Comparison of ENCODE assay signal across 14 cellular contexts in the genomic region with DNA sequence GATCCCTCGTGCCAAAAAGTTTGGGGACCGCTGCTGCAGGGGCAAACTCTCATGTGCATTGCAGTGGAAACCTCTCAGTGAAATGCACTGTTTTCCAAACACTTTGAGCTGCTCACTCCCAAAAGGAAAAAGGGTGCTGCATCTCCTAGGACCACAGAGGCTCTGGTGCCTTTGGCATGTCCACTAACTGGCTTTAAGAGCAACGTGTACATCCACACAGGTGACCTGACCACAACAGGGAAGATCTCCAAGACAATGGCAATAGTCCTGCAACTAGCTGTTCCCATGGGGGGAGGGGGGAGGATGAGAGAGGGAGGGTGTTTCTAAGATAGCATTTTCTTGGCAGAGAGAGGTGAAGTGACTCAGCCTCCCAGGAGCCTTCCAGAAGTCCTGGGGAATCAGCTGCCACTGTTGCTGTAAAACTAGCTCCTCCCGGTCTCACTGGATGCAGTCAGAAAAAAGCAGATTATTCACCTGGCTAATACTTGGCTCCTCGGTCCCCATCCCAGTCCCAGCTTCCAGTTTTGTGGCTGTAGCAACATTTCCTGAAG.
DNase-seq lines count a peak whose midpoint lies in the region; ATAC-seq, FAIRE-seq and TF ChIP-seq lines count a peak whose summit lies in the region.
"Had no signal": no experiment of that assay in that cellular context is flagged by ENCODE, and none has a peak within 500 bp of the region (broad histone marks: within the 10 kb centered on the region; RNA-seq: fewer than 3 reads in every experiment).

No MANE protein-coding gene starts in this region.

- no peaks in the 10 kb centered on the region for H3K36me3 Mint-ChIP-seq in osteocyte (ENCODE audit: unreplicated experiment)

- H3K27ac Mint-ChIP-seq in osteocyte (ENCODE audit: unreplicated experiment): no peak overlapping the region
- H3K27ac Mint-ChIP-seq: CD4-positive, alpha-beta T cell; immature natural killer cell; T-helper 1 cell treated with Interleukin-12 subunit alpha and Interleukin-12 subunit beta and Interleukin-4 antibody, amounts not matched to agents 30 μg/mL and 1 μg/mL, for 36 hours had no signal

- no peak for TF ChIP-seq POLR2A in IMR-90 (IDR thresholded peaks at IDR 0.05; ENCODE audit: low read depth, low read length)

- H3K18ac ChIP-seq in IMR-90 (ENCODE audit: low read depth, low read length) (no peak overlapping the region), mesendoderm (ENCODE audit: low read length) (peak overlapping the region; percentile 5)

- peaks cover 2% of the 10 kb centered on the region for H3K4me1 Mint-ChIP-seq in osteocyte (ENCODE audit: unreplicated experiment)
- H3K4me1 Mint-ChIP-seq: immature natural killer cell had no signal

- peaks cover 50% of the 10 kb centered on the region for H3K27me3 Mint-ChIP-seq in osteocyte (ENCODE audit: unreplicated experiment)

- 86% methylated on average over 2 of the region's 5 CpGs; no CpG with 5 or more reads in 1 of the 2 experiments for WGBS in IMR-90 (ENCODE audit: extremely low coverage in 2 of 2, insufficient read length in 1 of 2), 2 experiments
- no CpG with 5 or more reads among the region's 5 CpGs for WGBS in mesendoderm (ENCODE audit: extremely low coverage, insufficient coverage, low lambda C conversion rate)
- WGBS in small intestine, 3 donors: 42 to 53% (median 45%) methylated on average over 5 of the region's 5 CpGs

- dilution Hi-C loops in IMR-90 (cut with HindIII; ENCODE audit: low sequenced_read_pairs, unreplicated experiment): no loop called here

- POLR2A ChIA-PET in IMR-90 (lab: Charles Lee; ENCODE audit: unreplicated experiment): no interaction called here

- no peaks in the 10 kb centered on the region for H3K79me1 ChIP-seq in IMR-90 (ENCODE audit: low read depth in 1 of 2, low read length in 2 of 2)
- H3K79me1 ChIP-seq in mesendoderm (ENCODE audit: low read length): no peaks in the 10 kb centered on the region

- H3K9ac ChIP-seq in IMR-90 (ENCODE audit: low read depth, low read length) (no peak overlapping the region), mesendoderm (ENCODE audit: low read length) (no peak overlapping the region)

- H3K27ac ChIP-seq in IMR-90 (ENCODE audit: insufficient read depth, low read length) (no peak overlapping the region), mesendoderm (ENCODE audit: low read depth, low read length) (peak overlapping the region; percentile 38), small intestine (ENCODE audit: low read depth in 1 of 2, low read length in 1 of 2) (no peak overlapping the region)
- H3K27ac ChIP-seq: pancreas had no signal

- H3K27me3 ChIP-seq in IMR-90 (ENCODE audit: control insufficient read depth, insufficient read depth, low read length) (no peaks in the 10 kb centered on the region), mesendoderm (ENCODE audit: insufficient read depth, low read length, poor library complexity) (no peaks in the 10 kb centered on the region), small intestine (ENCODE audit: control insufficient read depth in 2 of 2, insufficient read depth in 2 of 2, low read length in 2 of 2) (peaks cover 0 to 2% of the 10 kb centered on the region in 2 donors)
- H3K27me3 ChIP-seq: pancreas had no signal

- H3K56ac ChIP-seq in IMR-90 (ENCODE audit: extremely low read depth, insufficient read depth, low read length) (no peak overlapping the region), mesendoderm (ENCODE audit: low read length) (peak overlapping the region; percentile 47)

- H4K20me1 ChIP-seq in IMR-90 (ENCODE audit: insufficient read depth, low read length): no peaks in the 10 kb centered on the region

- H3K4me3 ChIP-seq in AG10803 (ENCODE audit: low read length) (no peak overlapping the region), IMR-90 (ENCODE audit: insufficient read depth, low read depth, low read length) (no peak overlapping the region), choroid plexus epithelial cell (ENCODE audit: low read depth, low read length) (no peak overlapping the region), mesendoderm (ENCODE audit: low read length) (no peak overlapping the region), small intestine (ENCODE audit: low read depth in 1 of 2, low read length in 2 of 2) (no peak overlapping the region)
- H3K4me3 ChIP-seq: pancreas had no signal

- in situ Hi-C loops in IMR-90 (cut with MboI; ENCODE audit: low sequenced_read_pairs): no loop called here

- H2BK20ac ChIP-seq in IMR-90 (ENCODE audit: low read depth, low read length): no peak overlapping the region

- H2AK9ac ChIP-seq in IMR-90 (replicated peaks; ENCODE audit: low read depth, low read length, poor library complexity): peak overlapping the region; percentile 30

- peak overlapping the region; percentile 67 for H2AFZ ChIP-seq in IMR-90 (replicated peaks; ENCODE audit: low read length, poor library complexity)

- H3K4me1 ChIP-seq in IMR-90 (ENCODE audit: control insufficient read depth, insufficient read depth, low read length) (peaks cover 7% of the 10 kb centered on the region; the same call in 1 of the 2 replicates), mesendoderm (ENCODE audit: control insufficient read depth, low read depth, low read length) (peaks cover 7% of the 10 kb centered on the region), small intestine (ENCODE audit: control insufficient read depth in 2 of 2, insufficient read depth in 1 of 2, low read depth in 1 of 2, low read length in 1 of 2) (no peaks in the 10 kb centered on the region)
- H3K4me1 ChIP-seq: pancreas had no signal

- H3K36me3 ChIP-seq in IMR-90 (ENCODE audit: control insufficient read depth, insufficient read depth, low read length): no peaks in the 10 kb centered on the region
- H3K36me3 ChIP-seq in mesendoderm (ENCODE audit: control insufficient read depth, insufficient read depth, low read length): no peaks in the 10 kb centered on the region
- no peaks in the 10 kb centered on the region for H3K36me3 ChIP-seq in small intestine (ENCODE audit: control insufficient read depth in 2 of 2, insufficient read depth in 2 of 2, low read length in 2 of 2)
- H3K36me3 ChIP-seq: pancreas had no signal

- H3K4me2 ChIP-seq in IMR-90 (ENCODE audit: low read depth, low read length): no peak overlapping the region
- no peak overlapping the region for H3K4me2 ChIP-seq in mesendoderm (ENCODE audit: low read length)

- H2BK5ac ChIP-seq in IMR-90 (ENCODE audit: low read depth, low read length, poor library complexity, severe bottlenecking) (no peak overlapping the region), mesendoderm (ENCODE audit: low read length) (peak overlapping the region; percentile 49)

- no peaks in the 10 kb centered on the region for H3K79me2 ChIP-seq in mesendoderm (ENCODE audit: control insufficient read depth, insufficient read depth, low read length)

- 0 out of 2 replicates have a peak overlapping the region, but pooled peaks have one; percentile 11 for H3K23ac ChIP-seq in IMR-90 (ENCODE audit: low read depth, low read length)
- no peak overlapping the region for H3K23ac ChIP-seq in mesendoderm (ENCODE audit: low read length)

- intact Hi-C loops in IMR-90 (cut with micrococcal nuclease): no loop called here

- H3K4ac ChIP-seq in IMR-90 (ENCODE audit: low read depth, low read length) (no peak overlapping the region), mesendoderm (ENCODE audit: low read depth, low read length) (no peak overlapping the region)

- peak; percentile 93 for ATAC-seq in IMR-90 (ENCODE audit: low read depth)

- no peak overlapping the region for H4K5ac ChIP-seq in IMR-90 (ENCODE audit: low read depth, low read length)
- H4K5ac ChIP-seq in mesendoderm (ENCODE audit: low read length): no peak overlapping the region

- CTCF ChIA-PET in IMR-90 (lab: Yijun Ruan, JAX): interaction anchor here (0.6 kb wide), 1 partner anchor 545 kb away, joined by 3 read pairs; no protein-coding TSS in a partner anchor

- H4K8ac ChIP-seq in IMR-90 (ENCODE audit: low read depth in 2 of 2, low read length in 2 of 2): no peak overlapping the region
- no peak overlapping the region for H4K8ac ChIP-seq in mesendoderm (ENCODE audit: low read depth, low read length)

- H3K9me1 ChIP-seq in IMR-90 (ENCODE audit: insufficient read depth, low read length): peaks cover 6% of the 10 kb centered on the region

- TF ChIP-seq CTCF in AG10803 (conservative IDR thresholded peaks at IDR 0.05; ENCODE audit: low read length) (no peak), IMR-90 (conservative IDR thresholded peaks at IDR 0.05; ENCODE audit: low read depth, low read length) (no peak), choroid plexus epithelial cell (conservative IDR thresholded peaks at IDR 0.05; ENCODE audit: low read depth, low read length) (no peak), osteocyte (IDR thresholded peaks at IDR 0.05) (no peak)

- H4K91ac ChIP-seq in IMR-90 (ENCODE audit: insufficient read depth, low read depth, low read length): no peak overlapping the region

- peaks cover 3% of the 10 kb centered on the region for H3K9me3 ChIP-seq in IMR-90 (ENCODE audit: control insufficient read depth, insufficient read depth, low read length)
- no peaks in the 10 kb centered on the region for H3K9me3 ChIP-seq in small intestine (ENCODE audit: control insufficient read depth, low read depth)
- H3K9me3 ChIP-seq: pancreas had no signal

- no peak overlapping the region for H3K4me3 Mint-ChIP-seq in osteocyte (ENCODE audit: unreplicated experiment)
- H3K4me3 Mint-ChIP-seq: CD4-positive, alpha-beta T cell; immature natural killer cell; T-helper 1 cell treated with Interleukin-12 subunit alpha and Interleukin-12 subunit beta and Interleukin-4 antibody, amounts not matched to agents 30 μg/mL and 1 μg/mL, for 36 hours had no signal

- peaks cover 11% of the 10 kb centered on the region for H3K9me3 Mint-ChIP-seq in osteocyte (ENCODE audit: unreplicated experiment)

- no TSS peak for BruUV-seq in IMR-90 (replicated peaks; lab: Mats Ljungman, UMichigan)

- H2AK5ac ChIP-seq in IMR-90 (ENCODE audit: low read depth, low read length): no peak overlapping the region
- H2AK5ac ChIP-seq in mesendoderm (ENCODE audit: low read length): no peak overlapping the region

- FAIRE-seq in small intestine (lab: Jason Lieb, UNC): no peak
- FAIRE-seq: colon, pancreas had no signal

- no peak overlapping the region for H3K14ac ChIP-seq in IMR-90 (replicated peaks; ENCODE audit: low read depth, low read length)

- no peak for TF ChIP-seq RAD21 in IMR-90 (IDR thresholded peaks at IDR 0.05; ENCODE audit: low read length)

- DNase-seq in AG10803 (ENCODE audit: low read depth) (peak; percentile 78), IMR-90 (peak; percentile 78), choroid plexus epithelial cell (ENCODE audit: low read depth) (peak; percentile 87), mesendoderm (peak; percentile 91), NCI-H187 (lab: John Stamatoyannopoulos, UW) (no peak), small intestine (no peak), osteocyte (ENCODE audit: extremely low spot score, unreplicated experiment) (no peak)
- no peak for DNase-seq in activated CD4-positive, alpha-beta T cell treated with anti-CD3 and anti-CD28 coated beads for 4 hours
- DNase-seq: CD4-positive, alpha-beta T cell; immature natural killer cell; NCI-H69; pancreas had no signal

- H2BK15ac ChIP-seq in IMR-90 (ENCODE audit: low read depth, low read length) (no peak overlapping the region), mesendoderm (replicated peaks; ENCODE audit: low read depth) (no peak overlapping the region)

- H2BK120ac ChIP-seq in IMR-90 (ENCODE audit: low read depth, low read length) (no peak overlapping the region), mesendoderm (ENCODE audit: low read depth, low read length) (peak overlapping the region; percentile 39)

TF ChIP-seq in IMR-90, 13 proteins besides CTCF, POLR2A, EP300 and RAD21 (continues in another document):
- TF ChIP-seq SMC3 (IDR thresholded peaks at IDR 0.05; ENCODE audit: low read depth, low read length): no peak

Comparison
In these comparisons a context has a peak if more than half of its experiments do, and no peak if none do; other contexts are left out.
1. DNase-seq: peak in AG10803 (single experiment), IMR-90 (single experiment), choroid plexus epithelial cell (single experiment) and mesendoderm (single experiment); none in NCI-H187 (0 of 2), activated CD4-positive, alpha-beta T cell treated with anti-CD3 and anti-CD28 coated beads for 4 hours (0 of 2), small intestine (single experiment) and osteocyte (single experiment).